15 cellular contexts compared by ENCODE assay signal in the genomic region with DNA sequence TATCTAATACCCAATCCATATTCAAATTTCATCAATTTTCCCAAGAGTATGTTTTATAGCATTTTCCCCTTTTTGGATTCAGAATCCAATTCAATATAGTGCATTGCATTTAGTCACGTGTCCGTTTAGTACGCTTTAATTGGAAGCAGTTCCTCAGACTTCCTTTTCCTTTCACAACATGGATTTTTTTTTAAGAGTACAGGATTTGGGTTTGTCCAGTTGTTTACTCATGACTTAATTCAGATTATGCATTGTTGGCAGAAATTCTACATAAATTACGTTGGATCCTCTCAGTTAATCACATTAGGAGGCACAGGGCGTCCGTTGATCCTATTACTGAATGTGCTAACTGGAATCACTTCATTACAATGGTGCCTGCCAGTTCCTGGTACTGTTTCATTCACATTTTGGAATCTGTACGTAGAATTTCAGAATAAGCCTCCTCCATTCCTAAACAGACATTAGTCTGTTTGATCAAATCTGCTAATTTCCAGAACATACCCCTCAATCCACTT.
DNase-seq lines count a peak whose midpoint lies in the region; ATAC-seq and TF ChIP-seq lines count a peak whose summit lies in the region.
"Had no signal": no experiment of that assay in that cellular context is flagged by ENCODE, and none has a peak within 500 bp of the region (broad histone marks: within the 10 kb centered on the region; RNA-seq: fewer than 3 reads in every experiment).

No MANE protein-coding gene starts in this region.

- H3K27me3 Mint-ChIP-seq in glutamatergic neuron (ENCODE audit: unreplicated experiment) = peaks cover 3% of the 10 kb centered on the region

- no peak for TF ChIP-seq CTCF in glutamatergic neuron (IDR thresholded peaks at IDR 0.05; ENCODE audit: partially characterized antibody, unreplicated experiment)
- no peak for TF ChIP-seq CTCF in retinal pigment epithelial cell (conservative IDR thresholded peaks at IDR 0.05; ENCODE audit: low read depth, low read length)

- H3K36me3 Mint-ChIP-seq in glutamatergic neuron (ENCODE audit: unreplicated experiment) = no peaks in the 10 kb centered on the region
- H3K36me3 Mint-ChIP-seq: CD14-positive monocyte had no signal

- ATAC-seq in HG02678 (IDR thresholded peaks at IDR 0.05; ENCODE audit: unreplicated experiment) (no peak), left lobe of liver (no peak)
- ATAC-seq: PC-3 had no signal

- intact Hi-C loops in cardiac septum (cut with DNase I) = no loop called here

- peaks cover 6% of the 10 kb centered on the region for H3K4me1 Mint-ChIP-seq in glutamatergic neuron (ENCODE audit: low read depth, unreplicated experiment)
- H3K4me1 Mint-ChIP-seq: CD14-positive monocyte had no signal

- peak overlapping the region; percentile 3 for H3K4me3 Mint-ChIP-seq in glutamatergic neuron (ENCODE audit: unreplicated experiment)
- H3K4me3 Mint-ChIP-seq: CD14-positive monocyte had no signal

- DNase-seq in D341Med (ENCODE audit: low spot score) (peak; percentile 48), astrocyte of the hippocampus (ENCODE audit: low read depth, low spot score) (peak; percentile 61), glutamatergic neuron (no peak), retinal pigment epithelial cell (ENCODE audit: low read depth) (peak; percentile 95), NCI-H2196 treated with DMSO at 0.1 percent for 48 hours (lab: John Stamatoyannopoulos, UW; ENCODE audit: unreplicated experiment) (no peak), cardiac septum (ENCODE audit: low spot score) (no peak), left lobe of liver (ENCODE audit: low spot score) (no peak)
- DNase-seq: NCI-H1105 treated with DMSO at 0.1 percent for 48 hours, NCI-H187 treated with DMSO at 0.1 percent for 48 hours, NCI-H446 treated with DMSO at 0.1 percent for 48 hours, PC-3 had no signal

- H3K4me3 ChIP-seq in retinal pigment epithelial cell (ENCODE audit: low read length) = no peak overlapping the region
- H3K4me3 ChIP-seq: HAP-1, SJSA1 had no signal

- H3K27ac Mint-ChIP-seq in glutamatergic neuron (ENCODE audit: unreplicated experiment) = no peak overlapping the region

- H3K9me3 Mint-ChIP-seq in glutamatergic neuron (ENCODE audit: unreplicated experiment) = no peaks in the 10 kb centered on the region

Comparison
In these comparisons a context has a peak if more than half of its experiments do, and no peak if none do; other contexts are left out.
1. DNase-seq: peak in D341Med (single experiment), astrocyte of the hippocampus (single experiment) and retinal pigment epithelial cell (single experiment); none in glutamatergic neuron (single experiment), NCI-H2196 treated with DMSO at 0.1 percent for 48 hours (single experiment), cardiac septum (single experiment) and left lobe of liver (single experiment).